8 cellular contexts compared by ENCODE assay signal in genomic region chr20:37902504-37903313, GRCh38. TPM values are rescaled to one million over a fixed set of nuclear protein-coding genes. Genes with fewer than 3 reads are reported as not detected.
DNase-seq lines count a peak whose midpoint lies in the region; ATAC-seq, FAIRE-seq and TF ChIP-seq lines count a peak whose summit lies in the region.

Gene VSTM2L (plus strand): TSS chr20:37903127. CDS start chr20:37903351, 224 bp downstream.

- H3K4me1 ChIP-seq in PC-3 (ENCODE audit: insufficient read depth, low read length) (peaks cover 15% of the 10 kb centered on the region), H1 (replicated peaks in 1 of 4; ENCODE audit: control insufficient read depth in 3 of 4, insufficient read depth in 4 of 4, low read length in 3 of 4) (peaks cover 8 to 22% (median 16%) of the 10 kb centered on the region in 4 experiments), mesodermal cell (ENCODE audit: control insufficient read depth, insufficient read depth, low read length, poor library complexity, severe bottlenecking) (peaks cover 13% of the 10 kb centered on the region)

- POLR2A ChIA-PET in PC-3 (lab: Charles Lee; ENCODE audit: unreplicated experiment) (no interaction called here), H1 (lab: Charles Lee; ENCODE audit: partially characterized antibody) (interaction anchor here (0.7 to 1.4 kb wide), 4 partner anchors 11 to 1950 kb away, joined by 3 to 5 read pairs (median 4); no protein-coding TSS in a partner anchor)

- H2BK15ac ChIP-seq in H1 (ENCODE audit: low read length) = no peak within 1 kb of the TSS

- TF ChIP-seq RAD21 in H1 (IDR thresholded peaks at IDR 0.05 in 1 of 2, conservative IDR thresholded peaks at IDR 0.05 in 1 of 2; ENCODE audit: low read depth in 2 of 2, low read length in 2 of 2) = no peak

- no TSS peak for BruUV-seq in PC-3 (replicated peaks; lab: Mats Ljungman, UMichigan)

- no peak for FAIRE-seq in H1 (lab: Jason Lieb, UNC)

- H3K4me3 ChIP-seq in PC-3 (ENCODE audit: low read length) (peak within 1 kb of the TSS; percentile 69), H1 (ENCODE audit: extremely low read depth in 1 of 4, insufficient read depth in 2 of 4, low read depth in 3 of 4, low read length in 4 of 4) (peak within 1 kb of the TSS; percentile 43 to 69 (median 48)), mesodermal cell (ENCODE audit: extremely low read depth, insufficient read depth, low read length, poor library complexity, severe bottlenecking) (peak within 1 kb of the TSS; percentile 32)

- peak within 1 kb of the TSS; percentile 86 for H3K4me2 ChIP-seq in PC-3 (ENCODE audit: low read length)
- H3K4me2 ChIP-seq in H1 (ENCODE audit: insufficient read depth in 1 of 2, low read depth in 2 of 2, low read length in 2 of 2) = peak within 1 kb of the TSS; percentile 9 to 73; a peak in 3 of 4 replicates

- no peak within 1 kb of the TSS for H4K5ac ChIP-seq in H1 (ENCODE audit: insufficient read length, low read depth, low read length)

- H3K79me2 ChIP-seq in PC-3 (ENCODE audit: low read length) (peaks cover 28% of the 10 kb centered on the region), H1 (ENCODE audit: control insufficient read depth in 1 of 2, insufficient read depth in 2 of 2, low read length in 2 of 2) (no peaks in the 10 kb centered on the region)

- DNase-seq in NCI-H2196 (lab: John Stamatoyannopoulos, UW; ENCODE audit: unreplicated experiment) (peak; percentile 37), NCI-H2196 treated with DMSO at 0.1 percent for 48 hours (lab: John Stamatoyannopoulos, UW; ENCODE audit: unreplicated experiment) (no peak), PC-3 (peak; percentile 72), H1 (ENCODE audit: low read depth in 1 of 2, low spot score in 2 of 2) (no peak), NCI-H446 treated with DMSO at 0.1 percent for 48 hours (lab: John Stamatoyannopoulos, UW) (no peak), cortex of kidney (lab: John Stamatoyannopoulos, UW) (no peak)

- no peak for TF ChIP-seq EP300 in H1 (IDR thresholded peaks at IDR 0.05; ENCODE audit: borderline replicate concordance in 1 of 2, low read depth in 2 of 2, low read length in 2 of 2)

- WGBS in H1 (ENCODE audit: extremely low coverage in 1 of 2, insufficient coverage in 1 of 2, insufficient read length in 1 of 2, insufficient replicate concordance in 2 of 2, low coverage in 1 of 2, low lambda C conversion rate in 2 of 2, missing lambda C conversion rate in 1 of 2), 2 experiments = 17% methylated on average over 12 of the region's 71 CpGs; no CpG with 5 or more reads in 1 of the 2 experiments
- WGBS in mesodermal cell (ENCODE audit: insufficient coverage in 2 of 2), 2 experiments = 6 to 7% methylated on average over 25 to 45 of the region's 71 CpGs

- H3K4ac ChIP-seq in H1 (replicated peaks; ENCODE audit: insufficient read length, low read depth, low read length) = no peak within 1 kb of the TSS

- no peak within 1 kb of the TSS; the same call in 1 of the 2 replicates for H2BK5ac ChIP-seq in H1 (ENCODE audit: low read depth, low read length)

- no peak within 1 kb of the TSS for H2BK120ac ChIP-seq in H1 (replicated peaks; ENCODE audit: low read depth, low read length)

- H3K27ac ChIP-seq in PC-3 (ENCODE audit: low read length) (no peak within 1 kb of the TSS), H1 (ENCODE audit: low read depth, low read length) (no peak within 1 kb of the TSS), mesodermal cell (ENCODE audit: low read depth, low read length, severe bottlenecking) (no peak within 1 kb of the TSS)

- no peaks in the 10 kb centered on the region for H3K36me3 ChIP-seq in PC-3 (ENCODE audit: low read depth, low read length)
- H3K36me3 ChIP-seq in H1 (ENCODE audit: control insufficient read depth in 2 of 4, insufficient read depth in 4 of 4, low read length in 3 of 4) = no peaks in the 10 kb centered on the region
- H3K36me3 ChIP-seq in mesodermal cell (ENCODE audit: control insufficient read depth, insufficient read depth, low read length) = no peaks in the 10 kb centered on the region

- no peaks in the 10 kb centered on the region for H3F3A ChIP-seq in PC-3 (ENCODE audit: low read length, unreplicated experiment)

- no peaks in the 10 kb centered on the region for H3K9me2 ChIP-seq in PC-3 (replicated peaks; ENCODE audit: low read length)

- H3K27me3 ChIP-seq in PC-3 (ENCODE audit: low read length) (no peaks in the 10 kb centered on the region), H1 (replicated peaks in 1 of 4; ENCODE audit: control insufficient read depth in 3 of 4, extremely low read depth in 1 of 4, insufficient read depth in 3 of 4, low read length in 3 of 4) (no peaks in the 10 kb centered on the region; a peak in 2 of 7 replicates)

- no peaks in the 10 kb centered on the region for H3K79me1 ChIP-seq in H1 (ENCODE audit: low read depth, low read length)

- peak within 1 kb of the TSS; percentile 71 for H2BK12ac ChIP-seq in H1 (ENCODE audit: low read depth, low read length)

- H3K9me3 ChIP-seq in PC-3 (ENCODE audit: low read length) (no peaks in the 10 kb centered on the region), H1 (ENCODE audit: insufficient read depth in 2 of 2, low read depth in 1 of 2, low read length in 1 of 2) (no peaks in the 10 kb centered on the region), mesodermal cell (ENCODE audit: control insufficient read depth, low read length) (no peaks in the 10 kb centered on the region)

- TF ChIP-seq POLR2A in H1 (IDR thresholded peaks at IDR 0.05; ENCODE audit: control extremely low read depth in 1 of 2, low read depth in 2 of 2, low read length in 2 of 2) = no peak

- peak within 1 kb of the TSS; percentile 61 for H4K8ac ChIP-seq in H1 (ENCODE audit: extremely low read depth, insufficient read depth, low read length)

- peak; percentile 27 for ATAC-seq in PC-3
- no peak for ATAC-seq in GM21515 (IDR thresholded peaks at IDR 0.05; ENCODE audit: unreplicated experiment)

- no peak within 1 kb of the TSS for H3K14ac ChIP-seq in H1 (ENCODE audit: insufficient read length)

- intact Hi-C loops in PC-3 (cut with micrococcal nuclease) = loop anchor here (1.0 to 5.0 kb wide), 5 partner anchors 55 to 315 kb away; partner anchors contain the start of gene TGM2

- H3K23ac ChIP-seq in H1 (ENCODE audit: insufficient read length) = no peak within 1 kb of the TSS

- H3K23me2 ChIP-seq in H1 (ENCODE audit: low read depth, low read length) = peaks cover 4% of the 10 kb centered on the region; the same call in 1 of the 2 replicates

- H3K18ac ChIP-seq in H1 (ENCODE audit: extremely low read depth, low read length) = no peak within 1 kb of the TSS

- no peak within 1 kb of the TSS for H3K56ac ChIP-seq in H1 (replicated peaks; ENCODE audit: insufficient read length, low read depth, low read length)

- TF ChIP-seq CTCF in PC-3 (conservative IDR thresholded peaks at IDR 0.05; ENCODE audit: low read depth, low read length) = no peak; the same call in 1 of the 2 replicates
- TF ChIP-seq CTCF in H1 (IDR thresholded peaks at IDR 0.05; ENCODE audit: control extremely low read depth in 1 of 3, insufficient read depth in 1 of 3, low read depth in 1 of 3, low read length in 3 of 3) = no peak

- peak within 1 kb of the TSS; percentile 86 for H2AFZ ChIP-seq in PC-3 (ENCODE audit: low read length)
- H2AFZ ChIP-seq in H1 (ENCODE audit: low read length) = 0 out of 2 replicates have a peak within 1 kb of the TSS, but pooled peaks have one; percentile 25

- peak within 1 kb of the TSS; percentile 82; the same call in 1 of the 2 replicates for H2AK5ac ChIP-seq in H1 (ENCODE audit: low read depth, low read length)

- H4K20me1 ChIP-seq in PC-3 (ENCODE audit: low read length) (no peaks in the 10 kb centered on the region), H1 (replicated peaks in 1 of 2; ENCODE audit: control insufficient read depth in 1 of 2, insufficient read depth in 2 of 2, low read length in 2 of 2) (peaks cover 2 to 3% of the 10 kb centered on the region in 2 experiments)

- no peak within 1 kb of the TSS for H2BK20ac ChIP-seq in H1 (ENCODE audit: low read length)

- H3K9ac ChIP-seq in PC-3 (ENCODE audit: low read length) = peak within 1 kb of the TSS; percentile 69
- no peak within 1 kb of the TSS for H3K9ac ChIP-seq in H1 (replicated peaks in 1 of 4; ENCODE audit: extremely low read depth in 1 of 4, low read depth in 3 of 4, low read length in 3 of 4)

- H4K91ac ChIP-seq in H1 (replicated peaks; ENCODE audit: insufficient read length, low read length) = peak within 1 kb of the TSS; percentile 31

- CTCF ChIA-PET in PC-3 (lab: Charles Lee) (interaction anchor here (0.8 to 1.1 kb wide), 2 partner anchors 90 kb away, joined by 4 to 9 read pairs; no protein-coding TSS in a partner anchor), H1 (lab: Charles Lee; ENCODE audit: partially characterized antibody) (interaction anchor here (0.6 to 2.7 kb wide), 29 partner anchors 8 to 339 kb away, joined by 3 to 32 read pairs (median 4); no protein-coding TSS in a partner anchor)

TF ChIP-seq in H1, 55 proteins besides CTCF, POLR2A, EP300 and RAD21:
- TF ChIP-seq SP4 (IDR thresholded peaks at IDR 0.05; ENCODE audit: low read length) (0 out of 2 replicates have a peak, but pooled peaks have one; percentile 6), MAFK (IDR thresholded peaks at IDR 0.05; ENCODE audit: low read depth, low read length) (no peak), KDM4A (IDR thresholded peaks at IDR 0.05; ENCODE audit: low read depth, low read length, severe bottlenecking) (peak; percentile 78), TAF1 (IDR thresholded peaks at IDR 0.05; ENCODE audit: low read depth, low read length) (peak; percentile 56; the same call in 1 of the 2 replicates), KDM1A (IDR thresholded peaks at IDR 0.05; ENCODE audit: borderline replicate concordance, low read length) (peak; percentile 99; the same call in 1 of the 2 replicates), PHF8 (conservative IDR thresholded peaks at IDR 0.05; ENCODE audit: low read depth, low read length) (peak; percentile 28; the same call in 1 of the 2 replicates), SAP30 (IDR thresholded peaks at IDR 0.05; ENCODE audit: insufficient read depth, insufficient replicate concordance, low read length) (no peak), HDAC2 (IDR thresholded peaks at IDR 0.05; ENCODE audit: borderline replicate concordance in 1 of 2, low read depth in 2 of 2, low read length in 2 of 2) (peak in 1 of 2 experiments; percentile 90; a peak in 1 of 4 replicates)

RNA-seq across cellular contexts. Expression of gene VSTM2L, which starts in this region (rescaled TPM):
- 45.8 and 56.4 TPM in 2 replicates for total RNA-seq in PC-3 (2014; rRNA removed)
- total RNA-seq in H1 (2021; fragmentation: NEBNext Ultra II Directional; extraction: Animal tissue kit (Norgen Biotek cat#: 25700)) = 1.3 and 1.6 TPM in 2 replicates
- 2.6 and 3.2 TPM in 2 replicates for polyA plus RNA-seq in H1 (2011; rRNA removed)
- polyA plus RNA-seq in H1 (2011; cell fraction: cytosol; rRNA removed) = 1.8 TPM
- 1.5 TPM for polyA plus RNA-seq in H1 (2011; cell fraction: nucleus; rRNA removed)
- polyA plus RNA-seq in H1 (2012, experiment 1 of 2) = 0.87 to 2.5 TPM (median 1.9 TPM) in 4 replicates
- polyA plus RNA-seq in H1 (2012, experiment 2 of 2) = 1.5 TPM
- 1.6 TPM for polyA plus RNA-seq in H1 (2013, experiment 1 of 2)
- polyA plus RNA-seq in H1 (2013, experiment 2 of 2) = 1.7 TPM
- 0.27 and 0.32 TPM in 2 replicates for polyA minus RNA-seq in H1 (2011; rRNA and poly(A)+ RNA removed)
- not detected for polyA minus RNA-seq in H1 (2011; cell fraction: cytosol; rRNA and poly(A)+ RNA removed)
- polyA minus RNA-seq in H1 (2011; cell fraction: nucleus; rRNA and poly(A)+ RNA removed) = 0.60 TPM
- 4.3 TPM for polyA plus RNA-seq in mesodermal cell (2013, experiment 1 of 2)
- 2.7 TPM for polyA plus RNA-seq in mesodermal cell (2013, experiment 2 of 2)

Comparison
In these comparisons a context has a peak if more than half of its experiments do, and no peak if none do; other contexts are left out.
1. RNA of gene VSTM2L (total RNA-seq): 45.8 to 56.4 TPM in PC-3; 1.3 to 1.6 TPM in H1; every median in the first group is over 10 times any median in the second.
2. DNase-seq: peak in NCI-H2196 (single experiment) and PC-3 (single experiment); none in NCI-H2196 treated with DMSO at 0.1 percent for 48 hours (single experiment), H1 (0 of 2), NCI-H446 treated with DMSO at 0.1 percent for 48 hours (single experiment) and cortex of kidney (single experiment).
3. Peak in every context shown above with its lines, with median percentiles within 50 percentile points of each other: H3K4me3 ChIP-seq.